In genomic region chr19:58499021-58499927, GRCh38 we compare ENCODE assay signal across 1 cellular context.
TF ChIP-seq lines count a peak whose summit lies in the region.

No MANE protein-coding gene starts in this region.

TF ChIP-seq in SK-N-SH, 30 proteins besides CTCF, POLR2A, EP300 and RAD21 (continued from another document):
- TF ChIP-seq, protein P1, sequence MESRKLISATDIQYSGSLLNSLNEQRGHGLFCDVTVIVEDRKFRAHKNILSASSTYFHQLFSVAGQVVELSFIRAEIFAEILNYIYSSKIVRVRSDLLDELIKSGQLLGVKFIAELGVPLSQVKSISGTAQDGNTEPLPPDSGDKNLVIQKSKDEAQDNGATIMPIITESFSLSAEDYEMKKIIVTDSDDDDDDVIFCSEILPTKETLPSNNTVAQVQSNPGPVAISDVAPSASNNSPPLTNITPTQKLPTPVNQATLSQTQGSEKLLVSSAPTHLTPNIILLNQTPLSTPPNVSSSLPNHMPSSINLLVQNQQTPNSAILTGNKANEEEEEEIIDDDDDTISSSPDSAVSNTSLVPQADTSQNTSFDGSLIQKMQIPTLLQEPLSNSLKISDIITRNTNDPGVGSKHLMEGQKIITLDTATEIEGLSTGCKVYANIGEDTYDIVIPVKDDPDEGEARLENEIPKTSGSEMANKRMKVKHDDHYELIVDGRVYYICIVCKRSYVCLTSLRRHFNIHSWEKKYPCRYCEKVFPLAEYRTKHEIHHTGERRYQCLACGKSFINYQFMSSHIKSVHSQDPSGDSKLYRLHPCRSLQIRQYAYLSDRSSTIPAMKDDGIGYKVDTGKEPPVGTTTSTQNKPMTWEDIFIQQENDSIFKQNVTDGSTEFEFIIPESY (IDR thresholded peaks at IDR 0.05; ENCODE audit: borderline replicate concordance, low read depth) = no peak
- TF ChIP-seq TCF12 (IDR thresholded peaks at IDR 0.05) (no peak), TAF1 (IDR thresholded peaks at IDR 0.05; ENCODE audit: borderline replicate concordance, low read depth, low read length) (peak; percentile 78), NFIC (IDR thresholded peaks at IDR 0.05; ENCODE audit: borderline replicate concordance) (peak; percentile 72), MEF2A (IDR thresholded peaks at IDR 0.05; ENCODE audit: borderline replicate concordance, low read depth) (no peak), IRF3 (IDR thresholded peaks at IDR 0.05; ENCODE audit: low read depth, low read length) (no peak), FOSL2 (IDR thresholded peaks at IDR 0.05; ENCODE audit: borderline replicate concordance, low read depth) (no peak), GATA2 (CRISPR knock-in tag; IDR thresholded peaks at IDR 0.05) (no peak), SIN3A (IDR thresholded peaks at IDR 0.05; ENCODE audit: borderline replicate concordance, low read depth, low read length) (peak; percentile 79; the same call in 1 of the 2 replicates), FOXJ3 (CRISPR knock-in tag; IDR thresholded peaks at IDR 0.05) (peak; percentile 84), TEAD4 (IDR thresholded peaks at IDR 0.05; ENCODE audit: borderline replicate concordance, insufficient read depth) (no peak), YY1 (IDR thresholded peaks at IDR 0.05; ENCODE audit: low read depth) (peak; percentile 53; the same call in 1 of the 2 replicates), NRF1 (IDR thresholded peaks at IDR 0.05; ENCODE audit: low read depth, low read length) (no peak), JUND (IDR thresholded peaks at IDR 0.05) (no peak), MXI1 (IDR thresholded peaks at IDR 0.05; ENCODE audit: low read depth, low read length) (peak; percentile 70; the same call in 1 of the 2 replicates)
- TF ChIP-seq, protein P2, sequence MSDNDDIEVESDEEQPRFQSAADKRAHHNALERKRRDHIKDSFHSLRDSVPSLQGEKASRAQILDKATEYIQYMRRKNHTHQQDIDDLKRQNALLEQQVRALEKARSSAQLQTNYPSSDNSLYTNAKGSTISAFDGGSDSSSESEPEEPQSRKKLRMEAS (IDR thresholded peaks at IDR 0.05; ENCODE audit: low read depth) = peak; percentile 92
- TF ChIP-seq, protein P3, sequence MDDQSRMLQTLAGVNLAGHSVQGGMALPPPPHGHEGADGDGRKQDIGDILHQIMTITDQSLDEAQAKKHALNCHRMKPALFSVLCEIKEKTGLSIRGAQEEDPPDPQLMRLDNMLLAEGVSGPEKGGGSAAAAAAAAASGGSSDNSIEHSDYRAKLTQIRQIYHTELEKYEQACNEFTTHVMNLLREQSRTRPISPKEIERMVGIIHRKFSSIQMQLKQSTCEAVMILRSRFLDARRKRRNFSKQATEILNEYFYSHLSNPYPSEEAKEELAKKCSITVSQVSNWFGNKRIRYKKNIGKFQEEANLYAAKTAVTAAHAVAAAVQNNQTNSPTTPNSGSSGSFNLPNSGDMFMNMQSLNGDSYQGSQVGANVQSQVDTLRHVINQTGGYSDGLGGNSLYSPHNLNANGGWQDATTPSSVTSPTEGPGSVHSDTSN (IDR thresholded peaks at IDR 0.05) = no peak
- TF ChIP-seq, protein P4, sequence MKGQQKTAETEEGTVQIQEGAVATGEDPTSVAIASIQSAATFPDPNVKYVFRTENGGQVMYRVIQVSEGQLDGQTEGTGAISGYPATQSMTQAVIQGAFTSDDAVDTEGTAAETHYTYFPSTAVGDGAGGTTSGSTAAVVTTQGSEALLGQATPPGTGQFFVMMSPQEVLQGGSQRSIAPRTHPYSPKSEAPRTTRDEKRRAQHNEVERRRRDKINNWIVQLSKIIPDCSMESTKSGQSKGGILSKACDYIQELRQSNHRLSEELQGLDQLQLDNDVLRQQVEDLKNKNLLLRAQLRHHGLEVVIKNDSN (IDR thresholded peaks at IDR 0.05; ENCODE audit: borderline replicate concordance, low read depth) = peak; percentile 21; the same call in 1 of the 2 replicates
- TF ChIP-seq, protein P5, sequence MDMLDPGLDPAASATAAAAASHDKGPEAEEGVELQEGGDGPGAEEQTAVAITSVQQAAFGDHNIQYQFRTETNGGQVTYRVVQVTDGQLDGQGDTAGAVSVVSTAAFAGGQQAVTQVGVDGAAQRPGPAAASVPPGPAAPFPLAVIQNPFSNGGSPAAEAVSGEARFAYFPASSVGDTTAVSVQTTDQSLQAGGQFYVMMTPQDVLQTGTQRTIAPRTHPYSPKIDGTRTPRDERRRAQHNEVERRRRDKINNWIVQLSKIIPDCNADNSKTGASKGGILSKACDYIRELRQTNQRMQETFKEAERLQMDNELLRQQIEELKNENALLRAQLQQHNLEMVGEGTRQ (IDR thresholded peaks at IDR 0.05; ENCODE audit: borderline replicate concordance, low read depth, low read length) = no peak
